2 cellular contexts compared by ENCODE assay signal in the genomic region with DNA sequence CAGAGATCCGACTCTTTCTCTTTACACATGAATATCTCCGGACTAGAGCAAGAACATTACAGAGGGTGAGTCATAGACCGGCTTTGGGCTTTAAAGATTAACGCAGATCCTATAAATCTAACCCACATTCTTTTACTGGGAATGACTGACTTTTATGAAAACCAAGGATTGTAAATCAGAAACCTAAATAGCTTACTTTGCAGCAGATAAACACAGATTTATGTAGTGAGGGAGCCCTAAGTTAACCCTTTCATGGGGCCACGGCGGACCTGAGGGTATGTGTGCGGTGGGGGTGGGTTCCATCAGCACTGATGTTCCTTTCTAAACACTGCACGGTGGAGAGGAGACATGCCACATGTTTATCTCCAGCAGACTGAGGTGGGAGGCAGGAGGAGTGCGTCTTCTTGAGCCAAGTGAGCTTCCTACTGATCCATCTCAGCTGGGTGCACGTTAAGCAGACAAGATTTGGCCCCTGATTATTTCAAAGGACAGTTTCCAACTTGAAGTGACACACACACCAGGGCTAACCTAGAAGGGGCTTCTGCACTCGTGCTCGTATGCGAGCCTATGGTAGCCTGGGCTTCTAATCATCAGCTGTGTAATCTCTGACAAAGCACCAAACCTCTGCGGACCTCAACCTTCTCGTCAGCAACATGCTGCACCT.
TF ChIP-seq lines count a peak whose summit lies in the region.

No MANE protein-coding gene starts in this region.

TF ChIP-seq in HCT116, 20 proteins besides CTCF, POLR2A, EP300 and RAD21:
- TF ChIP-seq CBX3 (IDR thresholded peaks at IDR 0.05; ENCODE audit: low read depth), result no peak
- TF ChIP-seq EZH2 (IDR thresholded peaks at IDR 0.05), result no peak
- TF ChIP-seq MAX (IDR thresholded peaks at IDR 0.05), result no peak
- no peak for TF ChIP-seq ZFX (IDR thresholded peaks at IDR 0.05)
- TF ChIP-seq POLR2AphosphoS5 (IDR thresholded peaks at IDR 0.05; ENCODE audit: low read depth, low read length), result no peak
- TF ChIP-seq EZH2phosphoT487 (IDR thresholded peaks at IDR 0.05; ENCODE audit: borderline replicate concordance), result no peak
- TF ChIP-seq SP1 (IDR thresholded peaks at IDR 0.05; ENCODE audit: low read depth), result no peak
- TF ChIP-seq JUND (IDR thresholded peaks at IDR 0.05), result no peak
- no peak for TF ChIP-seq TCF7L2 (IDR thresholded peaks at IDR 0.05; ENCODE audit: borderline replicate concordance, extremely low read depth, insufficient read depth, insufficient read length)

TF ChIP-seq in WTC11, 78 proteins besides CTCF, POLR2A, EP300 and RAD21:
- TF ChIP-seq ZNF138 (CRISPR knock-in tag; conservative IDR thresholded peaks at IDR 0.05) (no peak), FOXJ3 (CRISPR knock-in tag; IDR thresholded peaks at IDR 0.05; ENCODE audit: borderline replicate concordance) (no peak), FOXP1 (CRISPR knock-in tag; IDR thresholded peaks at IDR 0.05; ENCODE audit: borderline replicate concordance) (no peak), CREM (CRISPR knock-in tag; IDR thresholded peaks at IDR 0.05) (no peak), NFYB (CRISPR knock-in tag; conservative IDR thresholded peaks at IDR 0.05; ENCODE audit: low read depth) (no peak), PRRX2 (CRISPR knock-in tag; IDR thresholded peaks at IDR 0.05) (no peak), E2F5 (CRISPR knock-in tag; IDR thresholded peaks at IDR 0.05) (no peak), MLX (CRISPR knock-in tag; IDR thresholded peaks at IDR 0.05) (no peak), NR3C1 (CRISPR knock-in tag; conservative IDR thresholded peaks at IDR 0.05; ENCODE audit: low read depth) (no peak), ZNF671 (CRISPR knock-in tag; IDR thresholded peaks at IDR 0.05) (no peak), MXD4 (CRISPR knock-in tag; IDR thresholded peaks at IDR 0.05; ENCODE audit: borderline replicate concordance) (no peak), JUN (CRISPR knock-in tag; IDR thresholded peaks at IDR 0.05) (no peak), ZNF219 (CRISPR knock-in tag; IDR thresholded peaks at IDR 0.05; ENCODE audit: borderline replicate concordance) (no peak), ESRRA (CRISPR knock-in tag; IDR thresholded peaks at IDR 0.05; ENCODE audit: borderline replicate concordance) (no peak), JAZF1 (CRISPR knock-in tag; IDR thresholded peaks at IDR 0.05) (no peak)
- TF ChIP-seq, protein P1, sequence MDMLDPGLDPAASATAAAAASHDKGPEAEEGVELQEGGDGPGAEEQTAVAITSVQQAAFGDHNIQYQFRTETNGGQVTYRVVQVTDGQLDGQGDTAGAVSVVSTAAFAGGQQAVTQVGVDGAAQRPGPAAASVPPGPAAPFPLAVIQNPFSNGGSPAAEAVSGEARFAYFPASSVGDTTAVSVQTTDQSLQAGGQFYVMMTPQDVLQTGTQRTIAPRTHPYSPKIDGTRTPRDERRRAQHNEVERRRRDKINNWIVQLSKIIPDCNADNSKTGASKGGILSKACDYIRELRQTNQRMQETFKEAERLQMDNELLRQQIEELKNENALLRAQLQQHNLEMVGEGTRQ (CRISPR knock-in tag; IDR thresholded peaks at IDR 0.05), result no peak
TF ChIP-seq in WTC11: peak in this region for 0.
